In genomic region chr2:172743143-172743542, GRCh38 we compare ENCODE assay signal across 24 cellular contexts. TPM values are rescaled to one million over a fixed set of nuclear protein-coding genes. Genes with fewer than 3 reads are reported as not detected.
DNase-seq lines count a peak whose midpoint lies in the region; ATAC-seq, FAIRE-seq and TF ChIP-seq lines count a peak whose summit lies in the region.
"Had no signal": no experiment of that assay in that cellular context is flagged by ENCODE, and none has a peak within 500 bp of the region (broad histone marks: within the 10 kb centered on the region; RNA-seq: fewer than 3 reads in every experiment).

No MANE protein-coding gene starts in this region.

- H2BK20ac ChIP-seq in IMR-90 (ENCODE audit: low read depth, low read length) = no peak overlapping the region

- H3K27me3 Mint-ChIP-seq in astrocyte (ENCODE audit: low read depth, unreplicated experiment) (peaks cover 4% of the 10 kb centered on the region), nephron progenitor cell (ENCODE audit: low read depth, poor library complexity) (peaks cover 10% of the 10 kb centered on the region)

- FAIRE-seq in astrocyte (lab: Jason Lieb, UNC) = no peak
- FAIRE-seq: bronchial epithelial cell, frontal cortex had no signal

- H3K4me3 ChIP-seq in IMR-90 (ENCODE audit: insufficient read depth, low read depth, low read length) (no peak overlapping the region), astrocyte (ENCODE audit: insufficient read depth, low read depth, low read length) (no peak overlapping the region)
- H3K4me3 ChIP-seq: dorsolateral prefrontal cortex, SK-N-MC had no signal

- no peak overlapping the region for H3K4me2 ChIP-seq in IMR-90 (ENCODE audit: low read depth, low read length)
- H3K4me2 ChIP-seq in astrocyte (ENCODE audit: low read length) = peak overlapping the region; percentile 5

- H2AFZ ChIP-seq in IMR-90 (replicated peaks; ENCODE audit: low read length, poor library complexity) = peak overlapping the region; percentile 4
- H2AFZ ChIP-seq in astrocyte (ENCODE audit: low read depth, low read length) = no peak overlapping the region

- no TSS peak for BruUV-seq in IMR-90 (replicated peaks; lab: Mats Ljungman, UMichigan)

- peaks cover 13% of the 10 kb centered on the region for H3K9me3 Mint-ChIP-seq in astrocyte (ENCODE audit: unreplicated experiment)
- peaks cover 36% of the 10 kb centered on the region for H3K9me3 Mint-ChIP-seq in nephron progenitor cell

- H4K91ac ChIP-seq in IMR-90 (ENCODE audit: insufficient read depth, low read depth, low read length) = no peak overlapping the region

- H3K27ac ChIP-seq in IMR-90 (ENCODE audit: insufficient read depth, low read length) = no peak overlapping the region
- no peak overlapping the region for H3K27ac ChIP-seq in astrocyte (ENCODE audit: low read depth, low read length)
- H3K27ac ChIP-seq: SK-N-MC had no signal

- H2BK15ac ChIP-seq in IMR-90 (ENCODE audit: low read depth, low read length) = no peak overlapping the region

- peaks cover 2% of the 10 kb centered on the region for H3K36me3 Mint-ChIP-seq in astrocyte (ENCODE audit: low read depth, unreplicated experiment)
- H3K36me3 Mint-ChIP-seq in nephron progenitor cell (ENCODE audit: low read depth) = peaks cover 29% of the 10 kb centered on the region
- H3K36me3 Mint-ChIP-seq: activated naive CD8-positive, alpha-beta T cell treated with anti-CD3 and anti-CD28 coated beads, Interleukin-2, amount 10 ng/mL, durations not matched to agents 7 days and 5 days; CD8-positive, alpha-beta memory T cell; type B pancreatic cell had no signal

- H3K27me3 ChIP-seq in IMR-90 (ENCODE audit: control insufficient read depth, insufficient read depth, low read length) (no peaks in the 10 kb centered on the region), astrocyte (ENCODE audit: insufficient read depth, low read length) (peaks cover 1% of the 10 kb centered on the region)

- H3K9ac ChIP-seq in IMR-90 (ENCODE audit: low read depth, low read length) (no peak overlapping the region), astrocyte (ENCODE audit: low read length) (no peak overlapping the region)

- 88% methylated on average over 4 of the region's 7 CpGs; no CpG with 5 or more reads in 1 of the 2 experiments for WGBS in IMR-90 (ENCODE audit: extremely low coverage in 2 of 2, insufficient read length in 1 of 2), 2 experiments

- H3K4me3 Mint-ChIP-seq in astrocyte (ENCODE audit: unreplicated experiment) = no peak overlapping the region
- peak overlapping the region; percentile 4 for H3K4me3 Mint-ChIP-seq in nephron progenitor cell
- H3K4me3 Mint-ChIP-seq: activated naive CD8-positive, alpha-beta T cell treated with anti-CD3 and anti-CD28 coated beads, Interleukin-2, amount 10 ng/mL, durations not matched to agents 7 days and 5 days; CD8-positive, alpha-beta memory T cell; naive B cell; stimulated activated naive CD8-positive, alpha-beta T cell treated with anti-CD3 and anti-CD28 coated beads, Interleukin-15, Interleukin-2, amounts not matched to agents 100 ng/mL and 50 ng/mL, for 24 hours; type B pancreatic cell had no signal

- H3K79me2 ChIP-seq in astrocyte (ENCODE audit: insufficient read depth, low read length) = no peaks in the 10 kb centered on the region

- no peak overlapping the region for H2AK5ac ChIP-seq in IMR-90 (ENCODE audit: low read depth, low read length)

- TF ChIP-seq CTCF in IMR-90 (conservative IDR thresholded peaks at IDR 0.05; ENCODE audit: low read depth, low read length) = no peak
- no peak for TF ChIP-seq CTCF in astrocyte (IDR thresholded peaks at IDR 0.05; ENCODE audit: insufficient read depth, low read depth, low read length)
- TF ChIP-seq CTCF in nephron progenitor cell (IDR thresholded peaks at IDR 0.05) = no peak

- no peak overlapping the region for H3K23ac ChIP-seq in IMR-90 (ENCODE audit: low read depth, low read length)

- H3K36me3 ChIP-seq in IMR-90 (ENCODE audit: control insufficient read depth, insufficient read depth, low read length) (no peaks in the 10 kb centered on the region), astrocyte (ENCODE audit: insufficient read depth, low read length) (no peaks in the 10 kb centered on the region)

- H3K56ac ChIP-seq in IMR-90 (ENCODE audit: extremely low read depth, insufficient read depth, low read length) = no peak overlapping the region

- dilution Hi-C loops in IMR-90 (cut with HindIII; ENCODE audit: low sequenced_read_pairs, unreplicated experiment) = no loop called here

- CTCF ChIA-PET in IMR-90 (lab: Yijun Ruan, JAX) = no interaction called here

- POLR2A ChIA-PET in IMR-90 (lab: Charles Lee; ENCODE audit: unreplicated experiment) = no interaction called here

- no peaks in the 10 kb centered on the region for H3K9me1 ChIP-seq in IMR-90 (ENCODE audit: insufficient read depth, low read length)

- no peak overlapping the region for H3K4ac ChIP-seq in IMR-90 (ENCODE audit: low read depth, low read length)

- H3K4me1 Mint-ChIP-seq in astrocyte (ENCODE audit: low read depth, unreplicated experiment) = peaks cover 6% of the 10 kb centered on the region
- peaks cover 26% of the 10 kb centered on the region for H3K4me1 Mint-ChIP-seq in nephron progenitor cell
- H3K4me1 Mint-ChIP-seq: activated naive CD8-positive, alpha-beta T cell treated with anti-CD3 and anti-CD28 coated beads, Interleukin-2, amount 10 ng/mL, durations not matched to agents 7 days and 5 days; CD8-positive, alpha-beta memory T cell; naive B cell had no signal

- H3K14ac ChIP-seq in IMR-90 (replicated peaks; ENCODE audit: low read depth, low read length) = no peak overlapping the region

- no peak overlapping the region for H2BK120ac ChIP-seq in IMR-90 (ENCODE audit: low read depth, low read length)

- in situ Hi-C loops in IMR-90 (cut with MboI; ENCODE audit: low sequenced_read_pairs) = no loop called here

- intact Hi-C loops in IMR-90 (cut with micrococcal nuclease) (no loop called here), Right ventricle myocardium superior (cut with DNase I) (no loop called here)

- no peak overlapping the region for H2BK5ac ChIP-seq in IMR-90 (ENCODE audit: low read depth, low read length, poor library complexity, severe bottlenecking)

- DNase-seq in IMR-90 (no peak), NCI-H345 (lab: John Stamatoyannopoulos, UW) (peak; percentile 84), astrocyte (ENCODE audit: low read depth) (no peak), nephron progenitor cell (no peak), amygdala (lab: John Stamatoyannopoulos, UW) (no peak), Right ventricle myocardium superior (no peak)
- DNase-seq: activated CD4-positive, CD25-positive, alpha-beta regulatory T cell treated with anti-CD3 and anti-CD28 coated beads, Interleukin-2, amount 50 U/mL, for 72 hours; activated naive CD8-positive, alpha-beta T cell treated with anti-CD3 and anti-CD28 coated beads, Interleukin-2, amount 10 ng/mL, durations not matched to agents 7 days and 5 days; CD8-positive, alpha-beta memory T cell; dorsolateral prefrontal cortex; erythroblast; mesenchymal stem cell; naive B cell; NCI-H2107; stimulated activated CD4-positive, alpha-beta T cell treated with anti-CD3 and anti-CD28 coated beads, Interleukin-2, amount 100 ng/mL, for 24 hours had no signal

- no peak overlapping the region for H4K8ac ChIP-seq in IMR-90 (ENCODE audit: low read depth in 2 of 2, low read length in 2 of 2)

- H3K9me3 ChIP-seq in IMR-90 (ENCODE audit: control insufficient read depth, insufficient read depth, low read length) = no peaks in the 10 kb centered on the region; the same call in 1 of the 2 replicates
- H3K9me3 ChIP-seq in astrocyte (ENCODE audit: insufficient read depth, low read depth, low read length) = no peaks in the 10 kb centered on the region

- H2AK9ac ChIP-seq in IMR-90 (replicated peaks; ENCODE audit: low read depth, low read length, poor library complexity) = no peak overlapping the region

- no peaks in the 10 kb centered on the region for H3K79me1 ChIP-seq in IMR-90 (ENCODE audit: low read depth in 1 of 2, low read length in 2 of 2)

- H4K20me1 ChIP-seq in IMR-90 (ENCODE audit: insufficient read depth, low read length) (no peaks in the 10 kb centered on the region), astrocyte (ENCODE audit: insufficient read depth, low read length) (no peaks in the 10 kb centered on the region)

- no peak overlapping the region for H3K18ac ChIP-seq in IMR-90 (ENCODE audit: low read depth, low read length)

- TF ChIP-seq POLR2A in IMR-90 (IDR thresholded peaks at IDR 0.05; ENCODE audit: low read depth, low read length) = no peak

- H3K27ac Mint-ChIP-seq in astrocyte (ENCODE audit: unreplicated experiment) (no peak overlapping the region), nephron progenitor cell (peak overlapping the region; percentile 49)
- H3K27ac Mint-ChIP-seq: activated naive CD8-positive, alpha-beta T cell treated with anti-CD3 and anti-CD28 coated beads, Interleukin-2, amount 10 ng/mL, durations not matched to agents 7 days and 5 days; CD8-positive, alpha-beta memory T cell; naive B cell; stimulated activated naive CD8-positive, alpha-beta T cell treated with anti-CD3 and anti-CD28 coated beads, Interleukin-15, Interleukin-2, amounts not matched to agents 100 ng/mL and 50 ng/mL, for 24 hours; type B pancreatic cell had no signal

- TF ChIP-seq RAD21 in IMR-90 (IDR thresholded peaks at IDR 0.05; ENCODE audit: low read length) = no peak

- no peak overlapping the region for H4K5ac ChIP-seq in IMR-90 (ENCODE audit: low read depth, low read length)

- no peaks in the 10 kb centered on the region for H3K4me1 ChIP-seq in IMR-90 (ENCODE audit: control insufficient read depth, insufficient read depth, low read length)
- H3K4me1 ChIP-seq in astrocyte (ENCODE audit: insufficient read depth, low read length) = no peaks in the 10 kb centered on the region

- ATAC-seq in IMR-90 (ENCODE audit: low read depth) = no peak
- ATAC-seq in GM21723 (IDR thresholded peaks at IDR 0.05; ENCODE audit: unreplicated experiment) = no peak
- no peak for ATAC-seq in HG03460 (IDR thresholded peaks at IDR 0.05; ENCODE audit: unreplicated experiment)
- ATAC-seq in Right ventricle myocardium superior (ENCODE audit: poor library complexity) = no peak
- ATAC-seq: Panc1 had no signal

TF ChIP-seq in IMR-90, 13 proteins besides CTCF, POLR2A, EP300 and RAD21 (continues in another document):
- no peak for TF ChIP-seq SMC3 (IDR thresholded peaks at IDR 0.05; ENCODE audit: low read depth, low read length)
- TF ChIP-seq RFX5 (IDR thresholded peaks at IDR 0.05; ENCODE audit: low read depth, low read length) = no peak
- TF ChIP-seq MAZ (IDR thresholded peaks at IDR 0.05; ENCODE audit: borderline replicate concordance, low read depth, low read length) = no peak

RNA-seq across cellular contexts. Expression of gene RAPGEF4, which starts 7.5 kb away (rescaled TPM):
- total RNA-seq in IMR-90 (2012; rRNA removed) (3.2 and 3.6 TPM in 2 replicates), astrocyte (0.62 and 1.1 TPM in 2 replicates), Right ventricle myocardium superior (7.2 TPM)
- polyA plus RNA-seq in IMR-90 (2012; rRNA removed) = 1.7 and 1.8 TPM in 2 replicates
- polyA plus RNA-seq in IMR-90 (2012; cell fraction: cytosol; rRNA removed) = 0.27 and 0.81 TPM in 2 replicates
- 0.98 and 7.4 TPM in 2 replicates for polyA plus RNA-seq in IMR-90 (2012; cell fraction: nucleus; rRNA removed; ENCODE audit: low replicate concordance)
- total RNA-seq: activated CD8-positive, alpha-beta memory T cell treated with anti-CD3 and anti-CD28 coated beads for 36 hours; CD8-positive, alpha-beta memory T cell had no signal
- polyA plus RNA-seq: CD8-positive, alpha-beta memory T cell had no signal
